ENCODE assay signal across 11 cellular contexts in genomic region chr17:39701012-39701783, GRCh38. TPM values are rescaled to one million over a fixed set of nuclear protein-coding genes. Genes with fewer than 3 reads are reported as not detected.
DNase-seq lines count a peak whose midpoint lies in the region; ATAC-seq, FAIRE-seq and TF ChIP-seq lines count a peak whose summit lies in the region.
"Had no signal": no experiment of that assay in that cellular context is flagged by ENCODE, and none has a peak within 500 bp of the region (broad histone marks: within the 10 kb centered on the region; RNA-seq: fewer than 3 reads in every experiment).

No MANE protein-coding gene starts in this region.

- 8 to 28% (median 14%) methylated on average over 10 of the region's 10 CpGs for WGBS in small intestine, 3 donors

- H3K9me3 Mint-ChIP-seq in CD8-positive, alpha-beta memory T cell = no peaks in the 10 kb centered on the region

- H3K9me3 ChIP-seq in breast epithelium = no peaks in the 10 kb centered on the region
- no peaks in the 10 kb centered on the region for H3K9me3 ChIP-seq in small intestine (ENCODE audit: control insufficient read depth, low read depth)
- H3K9me3 ChIP-seq in CD8-positive, alpha-beta memory T cell (ENCODE audit: low read length) = no peaks in the 10 kb centered on the region

- peak overlapping the region in 1 of 7 donors; percentile 64 for H3K4me3 Mint-ChIP-seq in CD8-positive, alpha-beta memory T cell

- TF ChIP-seq CTCF in breast epithelium (IDR thresholded peaks at IDR 0.05) = no peak

- peaks cover 0 to 4% (median 3%) of the 10 kb centered on the region in 3 donors for H3K36me3 Mint-ChIP-seq in CD8-positive, alpha-beta memory T cell

- TF ChIP-seq POLR2A in breast epithelium (IDR thresholded peaks at IDR 0.05) = no peak

- H3K27me3 ChIP-seq in breast epithelium = no peaks in the 10 kb centered on the region
- H3K27me3 ChIP-seq in small intestine (ENCODE audit: control insufficient read depth in 2 of 2, insufficient read depth in 2 of 2, low read length in 2 of 2) = no peaks in the 10 kb centered on the region
- H3K27me3 ChIP-seq in CD8-positive, alpha-beta memory T cell (ENCODE audit: insufficient read depth, low read length, poor library complexity, severe bottlenecking) = peaks cover 10% of the 10 kb centered on the region

- POLR2A ChIA-PET in CD8-positive, alpha-beta memory T cell (lab: Charles Lee) = no interaction called here

- H3K36me3 ChIP-seq in breast epithelium (no peaks in the 10 kb centered on the region), small intestine (ENCODE audit: control insufficient read depth in 2 of 2, insufficient read depth in 2 of 2, low read length in 2 of 2) (no peaks in the 10 kb centered on the region)
- no peaks in the 10 kb centered on the region for H3K36me3 ChIP-seq in CD8-positive, alpha-beta memory T cell (ENCODE audit: insufficient read depth, low read length)

- H3K4me3 ChIP-seq in breast epithelium (peak overlapping the region; percentile 78 to 97 (median 87)), small intestine (ENCODE audit: low read depth in 1 of 2, low read length in 2 of 2) (peak overlapping the region; percentile 69 to 90)
- no peak overlapping the region for H3K4me3 ChIP-seq in CD8-positive, alpha-beta memory T cell (ENCODE audit: low read length)

- ATAC-seq in left colon = peak; percentile 68

- DNase-seq in HT-29 (ENCODE audit: low spot score) (peak; percentile 54), breast epithelium (ENCODE audit: low spot score in 2 of 2) (peak in 1 of 2 donors; percentile 34), left colon (peak; percentile 78 to 88), small intestine (peak; percentile 95), pons (ENCODE audit: low spot score) (no peak), KBM-7 (no peak)
- DNase-seq in CD8-positive, alpha-beta memory T cell = no peak
- DNase-seq in stimulated activated naive CD4-positive, alpha-beta T cell treated with Interleukin-2 at 50 U/mL for 16 hours (lab: John Stamatoyannopoulos, UW) = no peak
- DNase-seq: MV-4-11 had no signal

- H3K27ac ChIP-seq in breast epithelium = peak overlapping the region; percentile 94 to 98
- H3K27ac ChIP-seq in small intestine (ENCODE audit: low read depth in 1 of 2, low read length in 1 of 2) = peak overlapping the region; percentile 91 to 99
- no peak overlapping the region for H3K27ac ChIP-seq in CD8-positive, alpha-beta memory T cell (ENCODE audit: low read depth, low read length)

- H3K27ac Mint-ChIP-seq in CD8-positive, alpha-beta memory T cell = peak overlapping the region in 2 of 8 donors; percentile 13 to 44

- H3K4me1 ChIP-seq in breast epithelium (peaks cover 4 to 29% of the 10 kb centered on the region in 2 donors), small intestine (ENCODE audit: control insufficient read depth in 2 of 2, insufficient read depth in 1 of 2, low read depth in 1 of 2, low read length in 1 of 2) (peaks cover 9 to 11% of the 10 kb centered on the region in 2 donors)
- no peaks in the 10 kb centered on the region for H3K4me1 ChIP-seq in CD8-positive, alpha-beta memory T cell (ENCODE audit: insufficient read depth, low read length)

- in situ Hi-C loops in KBM-7 (cut with MboI; ENCODE audit: low pct_unique_long_range_greater_than_20kb, low sequenced_read_pairs) = no loop called here

- intact Hi-C loops in breast epithelium (cut with DNase I; ENCODE audit: low total_unique reads) = no loop called here
- intact Hi-C loops in left colon (cut with DNase I, micrococcal nuclease) = no loop called here

- CTCF ChIA-PET in CD8-positive, alpha-beta memory T cell (lab: Charles Lee) = interaction anchor here (0.9 to 1.5 kb wide), 2 partner anchors 36 to 80 kb away, joined by 3 to 4 read pairs; no protein-coding TSS in a partner anchor

- peaks cover 21 to 43% of the 10 kb centered on the region in 2 donors for H3K27me3 Mint-ChIP-seq in CD8-positive, alpha-beta memory T cell

- no peak for FAIRE-seq in small intestine (lab: Jason Lieb, UNC)
- FAIRE-seq: islet of Langerhans had no signal

- H3K4me1 Mint-ChIP-seq in CD8-positive, alpha-beta memory T cell = peaks cover 7 to 14% (median 12%) of the 10 kb centered on the region in 3 donors

RNA-seq across cellular contexts. Expression of gene ERBB2, which starts 1.3 kb away (rescaled TPM):
- 91.0 and 110 TPM in 2 replicates for total RNA-seq in HT-29 (2014; rRNA removed; shearing (Covaris generic))
- total RNA-seq in breast epithelium = 100 to 1,000 TPM in 1 of 3 donors, 10 to 100 TPM in 2; 13.1 to 118 (median 59.0) TPM
- 100 to 1,000 TPM; 178 to 179 TPM for total RNA-seq in left colon
- polyA plus RNA-seq in small intestine = 10 to 100 TPM; 43.0 to 83.2 (median 56.2) TPM
- 1 to 10 TPM; 3.6 to 3.9 TPM for total RNA-seq in CD8-positive, alpha-beta memory T cell
- 2.4 TPM for polyA plus RNA-seq in CD8-positive, alpha-beta memory T cell

RNA-seq across cellular contexts. Expression of gene PGAP3, which starts 13.3 kb away (rescaled TPM):
- 34.6 and 39.1 TPM in 2 replicates for total RNA-seq in HT-29 (2014; rRNA removed; shearing (Covaris generic))
- total RNA-seq in breast epithelium (10 to 100 TPM; 11.7 to 23.7 (median 21.6) TPM), left colon (10 to 100 TPM; 46.1 to 56.1 TPM)
- polyA plus RNA-seq in small intestine = 10 to 100 TPM; 20.6 to 35.5 (median 21.6) TPM
- total RNA-seq in CD8-positive, alpha-beta memory T cell = 10 to 100 TPM; 11.8 to 12.1 TPM
- 22.4 TPM for polyA plus RNA-seq in CD8-positive, alpha-beta memory T cell

RNA-seq across cellular contexts. Expression of gene MIEN1, which starts 29.1 kb away (rescaled TPM):
- total RNA-seq in HT-29 (2014; rRNA removed; shearing (Covaris generic)) = 118 and 121 TPM in 2 replicates
- total RNA-seq in breast epithelium (10 to 100 TPM; 50.7 to 68.2 (median 61.6) TPM), left colon (10 to 100 TPM; 66.5 to 85.6 TPM)
- 100 to 1,000 TPM in 2 of 3 donors, 10 to 100 TPM in 1; 74.0 to 155 (median 154) TPM for polyA plus RNA-seq in small intestine
- 10 to 100 TPM; 42.3 to 46.2 TPM for total RNA-seq in CD8-positive, alpha-beta memory T cell
- polyA plus RNA-seq in CD8-positive, alpha-beta memory T cell = 114 TPM

RNA-seq across cellular contexts. Expression of gene PNMT, which starts 32.9 kb away (rescaled TPM):
- total RNA-seq in HT-29 (2014; rRNA removed; shearing (Covaris generic)) = 0.25 and 0.65 TPM in 2 replicates
- total RNA-seq in breast epithelium = 1 to 10 TPM; 1.6 to 9.5 (median 5.1) TPM
- 1 to 10 TPM in 1 of 2 donors, under 1 TPM in 1; 0.73 to 1.0 TPM for total RNA-seq in left colon
- 1 to 10 TPM; 3.4 to 7.8 (median 6.5) TPM for polyA plus RNA-seq in small intestine
- total RNA-seq in CD8-positive, alpha-beta memory T cell = not detected
- polyA plus RNA-seq in CD8-positive, alpha-beta memory T cell = 0.39 TPM
- total RNA-seq: SK-MEL-5 had no signal

RNA-seq across cellular contexts. Expression of gene TCAP, which starts 36.0 kb away (rescaled TPM):
- total RNA-seq in HT-29 (2014; rRNA removed; shearing (Covaris generic)) = 1.9 and 2.2 TPM in 2 replicates
- under 1 TPM; 0.48 to 0.73 (median 0.66) TPM for total RNA-seq in breast epithelium
- total RNA-seq in left colon = under 1 TPM; 0.43 to 0.50 TPM
- 10 to 100 TPM in 1 of 3 donors, 1 to 10 TPM in 1, under 1 TPM in 1; 0.85 to 27.6 (median 5.4) TPM for polyA plus RNA-seq in small intestine
- 1 to 10 TPM in 1 of 2 experiments, under 1 TPM in 1; 0.97 to 1.6 TPM for total RNA-seq in CD8-positive, alpha-beta memory T cell
- not detected for polyA plus RNA-seq in CD8-positive, alpha-beta memory T cell

Comparison
In these comparisons a context has a peak if more than half of its experiments do, and no peak if none do; other contexts are left out.
1. DNase-seq: peak in HT-29 (single experiment), left colon (2 of 2) and small intestine (single experiment); none in CD8-positive, alpha-beta memory T cell (0 of 5), stimulated activated naive CD4-positive, alpha-beta T cell treated with Interleukin-2 at 50 U/mL for 16 hours (single experiment), pons (single experiment) and KBM-7 (single experiment).